ENCODE assay signal across 8 cellular contexts in the genomic region with DNA sequence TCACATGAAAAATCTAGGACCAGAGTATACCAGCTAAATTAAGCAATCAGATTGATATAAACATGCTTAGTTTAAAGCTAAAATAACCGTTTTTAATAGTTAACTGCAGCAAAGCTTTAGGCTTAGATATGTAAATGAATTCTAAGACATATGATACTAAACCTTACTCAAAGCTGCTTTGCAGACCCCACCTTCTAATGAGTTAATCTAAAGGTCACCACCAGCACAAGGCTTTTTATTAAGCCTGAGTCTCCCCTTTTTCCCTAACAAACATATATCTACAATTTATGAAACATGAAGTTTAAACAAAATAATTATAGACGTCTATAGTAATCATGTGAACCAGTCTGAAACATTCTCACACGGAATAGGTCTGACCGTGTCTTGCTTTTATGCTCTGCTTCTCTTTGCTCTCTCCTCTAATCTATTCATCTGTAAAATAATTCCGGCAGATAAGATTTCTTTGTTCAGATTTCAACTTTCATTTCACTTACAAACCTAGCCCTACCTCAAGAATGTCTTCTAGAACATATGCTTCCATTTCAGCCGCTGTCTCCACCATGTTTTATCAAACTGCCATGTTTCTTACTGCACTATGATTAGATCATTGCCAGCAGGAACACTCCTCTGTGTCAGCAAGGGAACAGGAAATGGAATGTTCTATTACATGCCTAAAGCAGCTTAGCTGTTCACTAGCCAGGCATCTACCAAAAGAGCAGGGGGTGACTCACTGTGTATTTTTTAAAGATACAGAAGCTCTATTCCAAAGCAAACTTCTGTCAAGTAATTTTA. TPM values are rescaled to one million over a fixed set of nuclear protein-coding genes. Genes with fewer than 3 reads are reported as not detected.
DNase-seq lines count a peak whose midpoint lies in the region; ATAC-seq and TF ChIP-seq lines count a peak whose summit lies in the region.

No MANE protein-coding gene starts in this region.

- POLR2A ChIA-PET in WTC11 (lab: Charles Lee): no interaction called here

- DNase-seq in CD1c-positive myeloid dendritic cell (ENCODE audit: extremely low spot score): peak; percentile 90
- DNase-seq in NCI-H2196 (lab: John Stamatoyannopoulos, UW; ENCODE audit: unreplicated experiment): peak; percentile 58
- DNase-seq in WTC11 (ENCODE audit: low spot score): no peak
- DNase-seq in effector CD4-positive, alpha-beta T cell: peak; percentile 53
- peak; percentile 15 to 22 for DNase-seq in memory B cell (ENCODE audit: low spot score in 2 of 2)
- peak; percentile 7 for DNase-seq in stimulated activated CD8-positive, alpha-beta memory T cell treated with anti-CD3 and anti-CD28 coated beads, Interleukin-7, amount 100 ng/mL, for 24 hours (ENCODE audit: low read depth)

- TF ChIP-seq CTCF in WTC11 (IDR thresholded peaks at IDR 0.05): no peak

- no peaks in the 10 kb centered on the region for H3K36me3 Mint-ChIP-seq in WTC11
- H3K36me3 Mint-ChIP-seq in memory B cell: peaks cover 4% of the 10 kb centered on the region

- H3K27ac Mint-ChIP-seq in WTC11 (no peak overlapping the region), memory B cell (no peak overlapping the region)

- H3K9me3 Mint-ChIP-seq in WTC11: no peaks in the 10 kb centered on the region
- no peaks in the 10 kb centered on the region for H3K9me3 Mint-ChIP-seq in memory B cell

- H3K4me3 Mint-ChIP-seq in WTC11: no peak overlapping the region
- no peak overlapping the region for H3K4me3 Mint-ChIP-seq in memory B cell

- H3K27me3 Mint-ChIP-seq in WTC11 (ENCODE audit: low read depth) (no peaks in the 10 kb centered on the region), memory B cell (no peaks in the 10 kb centered on the region)

- CTCF ChIA-PET in WTC11 (lab: Charles Lee): no interaction called here

- peak; percentile 98 for ATAC-seq in GM19023 (IDR thresholded peaks at IDR 0.05; ENCODE audit: unreplicated experiment)
- peak; percentile 99 for ATAC-seq in HG03159 (IDR thresholded peaks at IDR 0.05; ENCODE audit: unreplicated experiment)
- ATAC-seq in WTC11: peak; percentile 91
- ATAC-seq in memory B cell (ENCODE audit: low read depth): peak; percentile 99

- H3K4me1 Mint-ChIP-seq in WTC11 (peaks cover 28% of the 10 kb centered on the region), memory B cell (peaks cover 18% of the 10 kb centered on the region)

TF ChIP-seq in WTC11, 78 proteins besides CTCF, POLR2A, EP300 and RAD21:
- no peak for TF ChIP-seq NR2C2 (CRISPR knock-in tag; IDR thresholded peaks at IDR 0.05)
- TF ChIP-seq, protein P1, sequence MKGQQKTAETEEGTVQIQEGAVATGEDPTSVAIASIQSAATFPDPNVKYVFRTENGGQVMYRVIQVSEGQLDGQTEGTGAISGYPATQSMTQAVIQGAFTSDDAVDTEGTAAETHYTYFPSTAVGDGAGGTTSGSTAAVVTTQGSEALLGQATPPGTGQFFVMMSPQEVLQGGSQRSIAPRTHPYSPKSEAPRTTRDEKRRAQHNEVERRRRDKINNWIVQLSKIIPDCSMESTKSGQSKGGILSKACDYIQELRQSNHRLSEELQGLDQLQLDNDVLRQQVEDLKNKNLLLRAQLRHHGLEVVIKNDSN (CRISPR knock-in tag; IDR thresholded peaks at IDR 0.05): no peak
- TF ChIP-seq, protein P2, sequence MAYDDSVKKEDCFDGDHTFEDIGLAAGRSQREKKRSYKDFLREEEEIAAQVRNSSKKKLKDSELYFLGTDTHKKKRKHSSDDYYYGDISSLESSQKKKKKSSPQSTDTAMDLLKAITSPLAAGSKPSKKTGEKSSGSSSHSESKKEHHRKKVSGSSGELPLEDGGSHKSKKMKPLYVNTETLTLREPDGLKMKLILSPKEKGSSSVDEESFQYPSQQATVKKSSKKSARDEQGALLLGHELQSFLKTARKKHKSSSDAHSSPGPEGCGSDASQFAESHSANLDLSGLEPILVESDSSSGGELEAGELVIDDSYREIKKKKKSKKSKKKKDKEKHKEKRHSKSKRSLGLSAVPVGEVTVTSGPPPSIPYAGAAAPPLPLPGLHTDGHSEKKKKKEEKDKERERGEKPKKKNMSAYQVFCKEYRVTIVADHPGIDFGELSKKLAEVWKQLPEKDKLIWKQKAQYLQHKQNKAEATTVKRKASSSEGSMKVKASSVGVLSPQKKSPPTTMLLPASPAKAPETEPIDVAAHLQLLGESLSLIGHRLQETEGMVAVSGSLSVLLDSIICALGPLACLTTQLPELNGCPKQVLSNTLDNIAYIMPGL (CRISPR knock-in tag; IDR thresholded peaks at IDR 0.05): no peak
- TF ChIP-seq, protein P3, sequence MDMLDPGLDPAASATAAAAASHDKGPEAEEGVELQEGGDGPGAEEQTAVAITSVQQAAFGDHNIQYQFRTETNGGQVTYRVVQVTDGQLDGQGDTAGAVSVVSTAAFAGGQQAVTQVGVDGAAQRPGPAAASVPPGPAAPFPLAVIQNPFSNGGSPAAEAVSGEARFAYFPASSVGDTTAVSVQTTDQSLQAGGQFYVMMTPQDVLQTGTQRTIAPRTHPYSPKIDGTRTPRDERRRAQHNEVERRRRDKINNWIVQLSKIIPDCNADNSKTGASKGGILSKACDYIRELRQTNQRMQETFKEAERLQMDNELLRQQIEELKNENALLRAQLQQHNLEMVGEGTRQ (CRISPR knock-in tag; IDR thresholded peaks at IDR 0.05): no peak
- TF ChIP-seq ESRRA (CRISPR knock-in tag; IDR thresholded peaks at IDR 0.05; ENCODE audit: borderline replicate concordance): no peak
- TF ChIP-seq, protein P4, sequence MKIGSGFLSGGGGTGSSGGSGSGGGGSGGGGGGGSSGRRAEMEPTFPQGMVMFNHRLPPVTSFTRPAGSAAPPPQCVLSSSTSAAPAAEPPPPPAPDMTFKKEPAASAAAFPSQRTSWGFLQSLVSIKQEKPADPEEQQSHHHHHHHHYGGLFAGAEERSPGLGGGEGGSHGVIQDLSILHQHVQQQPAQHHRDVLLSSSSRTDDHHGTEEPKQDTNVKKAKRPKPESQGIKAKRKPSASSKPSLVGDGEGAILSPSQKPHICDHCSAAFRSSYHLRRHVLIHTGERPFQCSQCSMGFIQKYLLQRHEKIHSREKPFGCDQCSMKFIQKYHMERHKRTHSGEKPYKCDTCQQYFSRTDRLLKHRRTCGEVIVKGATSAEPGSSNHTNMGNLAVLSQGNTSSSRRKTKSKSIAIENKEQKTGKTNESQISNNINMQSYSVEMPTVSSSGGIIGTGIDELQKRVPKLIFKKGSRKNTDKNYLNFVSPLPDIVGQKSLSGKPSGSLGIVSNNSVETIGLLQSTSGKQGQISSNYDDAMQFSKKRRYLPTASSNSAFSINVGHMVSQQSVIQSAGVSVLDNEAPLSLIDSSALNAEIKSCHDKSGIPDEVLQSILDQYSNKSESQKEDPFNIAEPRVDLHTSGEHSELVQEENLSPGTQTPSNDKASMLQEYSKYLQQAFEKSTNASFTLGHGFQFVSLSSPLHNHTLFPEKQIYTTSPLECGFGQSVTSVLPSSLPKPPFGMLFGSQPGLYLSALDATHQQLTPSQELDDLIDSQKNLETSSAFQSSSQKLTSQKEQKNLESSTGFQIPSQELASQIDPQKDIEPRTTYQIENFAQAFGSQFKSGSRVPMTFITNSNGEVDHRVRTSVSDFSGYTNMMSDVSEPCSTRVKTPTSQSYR (CRISPR knock-in tag; IDR thresholded peaks at IDR 0.05): no peak
- TF ChIP-seq NFYB (CRISPR knock-in tag; conservative IDR thresholded peaks at IDR 0.05; ENCODE audit: low read depth): no peak
- TF ChIP-seq, protein P5, sequence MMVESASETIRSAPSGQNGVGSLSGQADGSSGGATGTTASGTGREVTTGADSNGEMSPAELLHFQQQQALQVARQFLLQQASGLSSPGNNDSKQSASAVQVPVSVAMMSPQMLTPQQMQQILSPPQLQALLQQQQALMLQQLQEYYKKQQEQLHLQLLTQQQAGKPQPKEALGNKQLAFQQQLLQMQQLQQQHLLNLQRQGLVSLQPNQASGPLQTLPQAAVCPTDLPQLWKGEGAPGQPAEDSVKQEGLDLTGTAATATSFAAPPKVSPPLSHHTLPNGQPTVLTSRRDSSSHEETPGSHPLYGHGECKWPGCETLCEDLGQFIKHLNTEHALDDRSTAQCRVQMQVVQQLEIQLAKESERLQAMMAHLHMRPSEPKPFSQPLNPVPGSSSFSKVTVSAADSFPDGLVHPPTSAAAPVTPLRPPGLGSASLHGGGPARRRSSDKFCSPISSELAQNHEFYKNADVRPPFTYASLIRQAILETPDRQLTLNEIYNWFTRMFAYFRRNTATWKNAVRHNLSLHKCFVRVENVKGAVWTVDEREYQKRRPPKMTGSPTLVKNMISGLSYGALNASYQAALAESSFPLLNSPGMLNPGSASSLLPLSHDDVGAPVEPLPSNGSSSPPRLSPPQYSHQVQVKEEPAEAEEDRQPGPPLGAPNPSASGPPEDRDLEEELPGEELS (CRISPR knock-in tag; IDR thresholded peaks at IDR 0.05): no peak

RNA-seq across cellular contexts. Expression of a gene that starts 35.9 kb away (rescaled TPM):
- total RNA-seq in WTC11 (2021): 66.9 to 76.0 TPM (median 71.0 TPM) in 3 replicates
